In genomic region chr6:16700202-16700997, GRCh38 we compare ENCODE assay signal across 8 cellular contexts.
DNase-seq lines count a peak whose midpoint lies in the region; ATAC-seq and TF ChIP-seq lines count a peak whose summit lies in the region.

No MANE protein-coding gene starts in this region.

- H3K27ac Mint-ChIP-seq in osteocyte (ENCODE audit: unreplicated experiment), result no peak overlapping the region

- H3K9me3 ChIP-seq in heart right ventricle (no peaks in the 10 kb centered on the region), skeletal muscle satellite cell (replicated peaks; ENCODE audit: low read length) (no peaks in the 10 kb centered on the region), HAP-1 (no peaks in the 10 kb centered on the region)

- no peaks in the 10 kb centered on the region for H3K9me3 Mint-ChIP-seq in osteocyte (ENCODE audit: unreplicated experiment)

- in situ Hi-C loops in ACHN (cut with HindIII; ENCODE audit: low pct_ligation_motif_present, low pct_unique_long_range_greater_than_20kb, low sequenced_read_pairs), result no loop called here
- in situ Hi-C loops in HAP-1 (cut with MboI; ENCODE audit: low sequenced_read_pairs), result no loop called here

- no peaks in the 10 kb centered on the region for H3K27me3 Mint-ChIP-seq in osteocyte (ENCODE audit: unreplicated experiment)

- H3K36me3 Mint-ChIP-seq in osteocyte (ENCODE audit: unreplicated experiment), result peaks cover 3% of the 10 kb centered on the region

- H3K4me3 ChIP-seq in heart right ventricle (peak overlapping the region in 7 of 10 donors; percentile 12 to 49 (median 44)), skeletal muscle satellite cell (ENCODE audit: low read length) (no peak overlapping the region), HAP-1 (no peak overlapping the region)

- no peak overlapping the region for H3K4me3 Mint-ChIP-seq in osteocyte (ENCODE audit: unreplicated experiment)

- peak overlapping the region in 5 of 10 donors; percentile 25 to 83 (median 37) for H3K27ac ChIP-seq in heart right ventricle

- no peak overlapping the region for H3K9ac ChIP-seq in skeletal muscle satellite cell (ENCODE audit: low read depth, low read length)

- H3K4me1 ChIP-seq in heart right ventricle (peaks cover 8 to 83% (median 43%) of the 10 kb centered on the region in 9 donors), skeletal muscle satellite cell (ENCODE audit: control insufficient read depth, insufficient read depth, low read length) (peaks cover 29% of the 10 kb centered on the region), HAP-1 (peaks cover 20% of the 10 kb centered on the region)

- DNase-seq in activated CD8-positive, alpha-beta memory T cell treated with anti-CD3 and anti-CD28 coated beads for 48 hours (ENCODE audit: low read depth in 2 of 3, low spot score in 2 of 3), result peak in 2 of 3 experiments; percentile 29 to 40
- no peak for DNase-seq in heart right ventricle
- DNase-seq in osteocyte (ENCODE audit: extremely low spot score, unreplicated experiment), result no peak
- no peak for DNase-seq in NCI-H2171 treated with DMSO at 0.1 percent for 48 hours (lab: John Stamatoyannopoulos, UW)
- DNase-seq in ACHN, result no peak
- no peak for DNase-seq in HAP-1 (ENCODE audit: low spot score in 2 of 2)

- TF ChIP-seq CTCF in heart right ventricle (IDR thresholded peaks at IDR 0.05) (no peak), osteocyte (IDR thresholded peaks at IDR 0.05) (no peak)

- H3K27me3 ChIP-seq in heart right ventricle (no peaks in the 10 kb centered on the region), skeletal muscle satellite cell (ENCODE audit: control insufficient read depth, insufficient read depth, low read length) (no peaks in the 10 kb centered on the region), HAP-1 (ENCODE audit: low read depth) (no peaks in the 10 kb centered on the region)

- H3K4me1 Mint-ChIP-seq in osteocyte (ENCODE audit: unreplicated experiment), result peaks cover 42% of the 10 kb centered on the region

- peak overlapping the region; percentile 61 for H3K4me2 ChIP-seq in skeletal muscle satellite cell (ENCODE audit: low read length)

- peak; percentile 43 for ATAC-seq in GM21529 (IDR thresholded peaks at IDR 0.05; ENCODE audit: unreplicated experiment)
- ATAC-seq in heart right ventricle, result peak; percentile 32 to 80 (median 68)

- no peaks in the 10 kb centered on the region for H3K36me3 ChIP-seq in heart right ventricle
- no peaks in the 10 kb centered on the region for H3K36me3 ChIP-seq in skeletal muscle satellite cell (ENCODE audit: insufficient read depth, low read length)
- H3K36me3 ChIP-seq in HAP-1 (replicated peaks), result no peaks in the 10 kb centered on the region

- 15 to 29% methylated on average over 14 of the region's 14 CpGs for WGBS in heart right ventricle, 2 donors

- intact Hi-C loops in heart right ventricle (cut with DNase I), result no loop called here

Comparison
In these comparisons a context has a peak if more than half of its experiments do, and no peak if none do; other contexts are left out.
1. DNase-seq: peak in activated CD8-positive, alpha-beta memory T cell treated with anti-CD3 and anti-CD28 coated beads for 48 hours (2 of 3); none in heart right ventricle (0 of 2), osteocyte (single experiment), NCI-H2171 treated with DMSO at 0.1 percent for 48 hours (single experiment), ACHN (single experiment) and HAP-1 (0 of 2).
2. H3K4me3 ChIP-seq: peak in heart right ventricle (7 of 10); none in skeletal muscle satellite cell (single experiment) and HAP-1 (single experiment).